In the genomic region with DNA sequence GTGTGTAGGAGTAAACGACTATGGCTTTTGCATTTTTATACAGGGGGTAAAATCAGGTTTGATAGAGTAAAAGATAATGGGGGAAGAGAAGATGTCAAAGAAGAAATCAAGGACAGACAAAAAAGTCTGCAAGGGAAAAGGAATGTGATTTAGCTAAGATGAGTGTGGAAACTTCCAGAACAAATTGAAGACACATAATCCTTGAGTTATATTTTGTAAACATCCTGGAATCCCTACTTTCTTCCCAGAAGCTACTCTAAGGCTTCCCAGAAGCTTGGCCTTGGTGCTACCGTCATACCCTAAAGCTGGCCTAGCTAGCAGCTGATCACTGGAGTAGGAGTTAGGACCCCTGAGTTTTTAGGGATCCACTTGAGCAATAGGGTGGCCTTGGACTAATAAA, we compare ENCODE assay signal across 1 cellular context.
TF ChIP-seq lines count a peak whose summit lies in the region.

No MANE protein-coding gene starts in this region.

TF ChIP-seq in IMR-90, 13 proteins besides CTCF, POLR2A, EP300 and RAD21:
- TF ChIP-seq RCOR1 (IDR thresholded peaks at IDR 0.05; ENCODE audit: insufficient replicate concordance, low read length) (no peak), CEBPB (IDR thresholded peaks at IDR 0.05; ENCODE audit: low read depth, low read length) (no peak), BHLHE40 (IDR thresholded peaks at IDR 0.05; ENCODE audit: low read depth, low read length) (no peak), CHD1 (IDR thresholded peaks at IDR 0.05; ENCODE audit: low read depth, low read length) (no peak), NFE2L2 (IDR thresholded peaks at IDR 0.05; ENCODE audit: low read depth, low read length) (no peak), MAFK (IDR thresholded peaks at IDR 0.05; ENCODE audit: low read depth, low read length) (no peak), SMC3 (IDR thresholded peaks at IDR 0.05; ENCODE audit: low read depth, low read length) (no peak), FOS (IDR thresholded peaks at IDR 0.05; ENCODE audit: low read depth, low read length) (no peak), MAZ (IDR thresholded peaks at IDR 0.05; ENCODE audit: borderline replicate concordance, low read depth, low read length) (no peak), RFX5 (IDR thresholded peaks at IDR 0.05; ENCODE audit: low read depth, low read length) (no peak), MXI1 (IDR thresholded peaks at IDR 0.05; ENCODE audit: borderline replicate concordance, low read depth, low read length) (no peak)
- TF ChIP-seq, protein P1, sequence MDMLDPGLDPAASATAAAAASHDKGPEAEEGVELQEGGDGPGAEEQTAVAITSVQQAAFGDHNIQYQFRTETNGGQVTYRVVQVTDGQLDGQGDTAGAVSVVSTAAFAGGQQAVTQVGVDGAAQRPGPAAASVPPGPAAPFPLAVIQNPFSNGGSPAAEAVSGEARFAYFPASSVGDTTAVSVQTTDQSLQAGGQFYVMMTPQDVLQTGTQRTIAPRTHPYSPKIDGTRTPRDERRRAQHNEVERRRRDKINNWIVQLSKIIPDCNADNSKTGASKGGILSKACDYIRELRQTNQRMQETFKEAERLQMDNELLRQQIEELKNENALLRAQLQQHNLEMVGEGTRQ (IDR thresholded peaks at IDR 0.05; ENCODE audit: low read depth, low read length): no peak
- TF ChIP-seq, protein P2, sequence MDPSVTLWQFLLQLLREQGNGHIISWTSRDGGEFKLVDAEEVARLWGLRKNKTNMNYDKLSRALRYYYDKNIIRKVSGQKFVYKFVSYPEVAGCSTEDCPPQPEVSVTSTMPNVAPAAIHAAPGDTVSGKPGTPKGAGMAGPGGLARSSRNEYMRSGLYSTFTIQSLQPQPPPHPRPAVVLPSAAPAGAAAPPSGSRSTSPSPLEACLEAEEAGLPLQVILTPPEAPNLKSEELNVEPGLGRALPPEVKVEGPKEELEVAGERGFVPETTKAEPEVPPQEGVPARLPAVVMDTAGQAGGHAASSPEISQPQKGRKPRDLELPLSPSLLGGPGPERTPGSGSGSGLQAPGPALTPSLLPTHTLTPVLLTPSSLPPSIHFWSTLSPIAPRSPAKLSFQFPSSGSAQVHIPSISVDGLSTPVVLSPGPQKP (IDR thresholded peaks at IDR 0.05; ENCODE audit: borderline replicate concordance, low read depth, low read length): no peak
TF ChIP-seq in IMR-90: peak in this region for 0.
